In genomic region chr7:135877799-135878198, GRCh38 we compare ENCODE assay signal across 14 cellular contexts.
DNase-seq lines count a peak whose midpoint lies in the region; ATAC-seq, FAIRE-seq and TF ChIP-seq lines count a peak whose summit lies in the region.
"Had no signal": no experiment of that assay in that cellular context is flagged by ENCODE, and none has a peak within 500 bp of the region (broad histone marks: within the 10 kb centered on the region; RNA-seq: fewer than 3 reads in every experiment).

No MANE protein-coding gene starts in this region.

- no peak overlapping the region for H3K4me3 Mint-ChIP-seq in stimulated activated memory B cell treated with anti-CD40 and anti-IgM and Interleukin-4, amounts not matched to agents 10 μg/mL and 1 μg/mL and 100 μg/mL, for 72 hours

- FAIRE-seq in GM12892 (lab: Jason Lieb, UNC), result no peak

- peak; percentile 28 to 32 for DNase-seq in NCI-H187 (lab: John Stamatoyannopoulos, UW)
- DNase-seq in NCI-H187 treated with DMSO at 0.1 percent for 48 hours (lab: John Stamatoyannopoulos, UW), result no peak
- peak; percentile 59 to 87 (median 61) for DNase-seq in NCI-H1417 (lab: John Stamatoyannopoulos, UW)
- DNase-seq in choroid plexus epithelial cell (ENCODE audit: low read depth), result peak; percentile 59
- no peak for DNase-seq in GM12892 (ENCODE audit: insufficient read length)
- DNase-seq in nucleus accumbens (lab: John Stamatoyannopoulos, UW), result no peak
- DNase-seq: ACHN; posterior cingulate gyrus; stimulated activated naive CD8-positive, alpha-beta T cell treated with anti-CD3 and anti-CD28 coated beads, Interleukin-15, Interleukin-2, amounts not matched to agents 100 U/mL and 50 U/mL, for 24 hours; SW 1271 had no signal

- H3K9me3 Mint-ChIP-seq in stimulated activated memory B cell treated with anti-CD40 and anti-IgM and Interleukin-4, amounts not matched to agents 10 μg/mL and 1 μg/mL and 100 μg/mL, for 72 hours, result peaks cover 8% of the 10 kb centered on the region
- H3K9me3 Mint-ChIP-seq: activated T-helper 2 cell treated with anti-CD3 and anti-CD28 coated beads, Interferon-gamma antibody, Interleukin-2, Interleukin-4, amounts not matched to agents 10 μg/mL and 5 μg/mL and 100 μg/mL, durations not matched to agents 14 hours and 24 hours and 36 hours had no signal

- TF ChIP-seq CTCF in choroid plexus epithelial cell (conservative IDR thresholded peaks at IDR 0.05; ENCODE audit: low read depth, low read length), result no peak

- H3K4me1 Mint-ChIP-seq in stimulated activated memory B cell treated with anti-CD40 and anti-IgM and Interleukin-4, amounts not matched to agents 10 μg/mL and 1 μg/mL and 100 μg/mL, for 72 hours, result peaks cover 10% of the 10 kb centered on the region

- H3K4me3 ChIP-seq in choroid plexus epithelial cell (ENCODE audit: low read depth, low read length), result no peak overlapping the region
- H3K4me3 ChIP-seq: gastroesophageal sphincter had no signal

- H3K27ac Mint-ChIP-seq in stimulated activated memory B cell treated with anti-CD40 and anti-IgM and Interleukin-4, amounts not matched to agents 10 μg/mL and 1 μg/mL and 100 μg/mL, for 72 hours, result no peak overlapping the region
- H3K27ac Mint-ChIP-seq: activated T-helper 2 cell treated with anti-CD3 and anti-CD28 coated beads, Interferon-gamma antibody, Interleukin-2, Interleukin-4, amounts not matched to agents 10 μg/mL and 5 μg/mL and 100 μg/mL, durations not matched to agents 14 hours and 24 hours and 36 hours had no signal

- TF ChIP-seq POLR2A in GM12892 (IDR thresholded peaks at IDR 0.05; ENCODE audit: low read depth, low read length), result no peak

- H3K27me3 Mint-ChIP-seq in stimulated activated memory B cell treated with anti-CD40 and anti-IgM and Interleukin-4, amounts not matched to agents 10 μg/mL and 1 μg/mL and 100 μg/mL, for 72 hours, result peaks cover 9% of the 10 kb centered on the region

- peak; percentile 57 for ATAC-seq in stimulated activated memory B cell treated with anti-CD40 and anti-IgM and Interleukin-4, amounts not matched to agents 10 μg/mL and 1 μg/mL and 100 μg/mL, for 72 hours
- no peak for ATAC-seq in HG02623 (IDR thresholded peaks at IDR 0.05; ENCODE audit: unreplicated experiment)
- ATAC-seq: gastroesophageal sphincter; stimulated activated naive CD8-positive, alpha-beta T cell treated with anti-CD3 and anti-CD28 coated beads, Interleukin-15, Interleukin-2, amounts not matched to agents 100 U/mL and 50 U/mL, for 24 hours had no signal

- H3K36me3 Mint-ChIP-seq in stimulated activated memory B cell treated with anti-CD40 and anti-IgM and Interleukin-4, amounts not matched to agents 10 μg/mL and 1 μg/mL and 100 μg/mL, for 72 hours, result no peaks in the 10 kb centered on the region

Comparison
In these comparisons a context has a peak if more than half of its experiments do, and no peak if none do; other contexts are left out.
1. DNase-seq: peak in NCI-H187 (2 of 2), NCI-H1417 (3 of 3) and choroid plexus epithelial cell (single experiment); none in NCI-H187 treated with DMSO at 0.1 percent for 48 hours (single experiment), GM12892 (single experiment) and nucleus accumbens (0 of 56).